Comparison of ENCODE assay signal across 17 cellular contexts in the genomic region with DNA sequence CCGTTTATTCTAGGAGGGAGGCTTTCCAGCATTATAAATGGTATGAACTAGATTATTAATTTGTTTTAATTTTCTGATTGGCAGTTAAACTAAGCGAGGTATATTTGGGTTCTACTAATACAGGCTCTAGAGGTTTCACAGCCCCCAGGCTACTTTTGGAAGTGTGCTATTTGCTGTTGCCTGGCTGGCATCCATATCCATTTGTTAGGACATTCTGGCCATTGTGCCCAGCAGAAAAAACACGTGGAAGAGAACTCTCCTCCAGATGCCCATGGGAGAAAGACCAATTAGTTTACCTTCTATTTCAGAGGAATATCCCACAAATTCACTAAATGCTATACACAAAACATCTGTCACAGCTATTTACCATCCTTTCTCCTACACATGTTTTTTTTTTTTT. TPM values are rescaled to one million over a fixed set of nuclear protein-coding genes. Genes with fewer than 3 reads are reported as not detected.
"Had no signal": no experiment of that assay in that cellular context is flagged by ENCODE, and none has a peak within 500 bp of the region (broad histone marks: within the 10 kb centered on the region; RNA-seq: fewer than 3 reads in every experiment).

No MANE protein-coding gene starts in this region.

- H3K27me3 Mint-ChIP-seq: activated CD4-positive, alpha-beta T cell treated with anti-CD3 and anti-CD28 coated beads, Interleukin-2, amount 10 ng/mL, durations not matched to agents 7 days and 5 days; activated T-cell treated with anti-CD3 and anti-CD28 coated beads, Interleukin-2, amount 50 U/mL, for 24 hours had no signal

- H3K27ac Mint-ChIP-seq: activated CD4-positive, alpha-beta T cell treated with anti-CD3 and anti-CD28 coated beads, Interleukin-2, amount 10 ng/mL, durations not matched to agents 7 days and 5 days; activated CD8-positive, alpha-beta T cell treated with anti-CD3 and anti-CD28 coated beads, Interleukin-2, amount 10 ng/mL, durations not matched to agents 7 days and 5 days; activated T-cell treated with anti-CD3 and anti-CD28 coated beads, Interleukin-2, amount 50 U/mL, for 24 hours; activated T-helper 2 cell treated with anti-CD3 and anti-CD28 coated beads, Interferon-gamma antibody, Interleukin-2, Interleukin-4, amounts not matched to agents 10 μg/mL and 5 μg/mL and 100 μg/mL, durations not matched to agents 14 hours and 24 hours and 36 hours; natural killer cell had no signal

- H3K4me3 ChIP-seq: coronary artery, lower lobe of right lung, ovary, tibial artery had no signal

- H3K9me3 ChIP-seq: lower lobe of right lung, ovary, tibial artery had no signal

- H3K27ac ChIP-seq: brain microvascular endothelial cell, coronary artery, lower lobe of right lung, ovary had no signal

- H3K4me1 Mint-ChIP-seq: activated CD4-positive, alpha-beta T cell treated with anti-CD3 and anti-CD28 coated beads, Interleukin-2, amount 10 ng/mL, durations not matched to agents 7 days and 5 days; natural killer cell had no signal

- H3K36me3 ChIP-seq: ovary had no signal

- DNase-seq: activated CD4-positive, alpha-beta T cell treated with anti-CD3 and anti-CD28 coated beads, Interleukin-2, amount 10 ng/mL, durations not matched to agents 7 days and 5 days; activated CD8-positive, alpha-beta T cell treated with anti-CD3 and anti-CD28 coated beads, Interleukin-2, amount 10 ng/mL, durations not matched to agents 7 days and 5 days; activated naive CD4-positive, alpha-beta T cell treated with Interleukin-2 at 50 U/mL for 16 hours; activated T-cell treated with anti-CD3 and anti-CD28 coated beads, Interleukin-2, amount 50 U/mL, for 24 hours; brain microvascular endothelial cell; erythroblast; foreskin melanocyte; lower lobe of right lung; natural killer cell; ovary; stimulated activated naive CD8-positive, alpha-beta T cell treated with anti-CD3 and anti-CD28 coated beads, Interleukin-15, Interleukin-2, amounts not matched to agents 100 U/mL and 50 U/mL, for 24 hours; substantia nigra; tibial artery had no signal

- H3K27me3 ChIP-seq: brain microvascular endothelial cell, ovary, tibial artery had no signal

- ATAC-seq: activated CD4-positive, CD25-positive, alpha-beta regulatory T cell treated with anti-CD3 and anti-CD28 coated beads, Interleukin-2, amount 50 U/mL, for 24 hours; activated CD8-positive, alpha-beta T cell treated with anti-CD3 and anti-CD28 coated beads, Interleukin-2, amount 10 ng/mL, durations not matched to agents 7 days and 5 days; lower lobe of right lung; natural killer cell; stimulated activated naive CD8-positive, alpha-beta T cell treated with anti-CD3 and anti-CD28 coated beads, Interleukin-15, Interleukin-2, amounts not matched to agents 100 U/mL and 50 U/mL, for 24 hours had no signal

- H3K9me3 Mint-ChIP-seq: activated CD4-positive, alpha-beta T cell treated with anti-CD3 and anti-CD28 coated beads, Interleukin-2, amount 10 ng/mL, durations not matched to agents 7 days and 5 days; activated T-helper 2 cell treated with anti-CD3 and anti-CD28 coated beads, Interferon-gamma antibody, Interleukin-2, Interleukin-4, amounts not matched to agents 10 μg/mL and 5 μg/mL and 100 μg/mL, durations not matched to agents 14 hours and 24 hours and 36 hours; natural killer cell had no signal

- H3K4me3 Mint-ChIP-seq: activated CD4-positive, alpha-beta T cell treated with anti-CD3 and anti-CD28 coated beads, Interleukin-2, amount 10 ng/mL, durations not matched to agents 7 days and 5 days; activated CD8-positive, alpha-beta T cell treated with anti-CD3 and anti-CD28 coated beads, Interleukin-2, amount 10 ng/mL, durations not matched to agents 7 days and 5 days; activated T-cell treated with anti-CD3 and anti-CD28 coated beads, Interleukin-2, amount 50 U/mL, for 24 hours; natural killer cell had no signal

RNA-seq across cellular contexts. Expression of a gene that starts 39.4 kb away (rescaled TPM):
- total RNA-seq: mesenteric fat pad, natural killer cell had no signal
